Comparison of ENCODE assay signal across 8 cellular contexts in the genomic region with DNA sequence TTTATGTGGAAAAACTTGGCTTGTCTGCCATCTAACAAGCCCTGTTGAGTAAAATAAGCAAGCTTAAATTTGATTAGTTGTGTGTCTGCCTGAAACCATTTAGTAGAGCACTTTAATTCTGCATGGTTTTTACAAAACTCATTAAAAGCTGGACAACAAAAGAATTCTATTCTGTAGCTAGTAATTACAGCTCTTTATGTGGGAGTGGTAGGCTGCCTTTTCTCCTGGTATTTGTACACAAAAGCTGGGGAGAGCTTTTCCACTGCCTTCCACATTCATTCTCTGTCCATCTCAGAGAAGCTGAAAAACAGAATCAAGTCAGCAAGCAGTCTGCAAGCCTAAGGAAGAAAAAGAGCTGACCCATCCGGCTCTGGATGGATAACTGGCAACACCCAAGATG. TPM values are rescaled to one million over a fixed set of nuclear protein-coding genes. Genes with fewer than 3 reads are reported as not detected.
DNase-seq lines count a peak whose midpoint lies in the region; ATAC-seq and TF ChIP-seq lines count a peak whose summit lies in the region.

No MANE protein-coding gene starts in this region.

- H3K27ac ChIP-seq in A673 (ENCODE audit: low read depth, low read length, poor library complexity, severe bottlenecking) (peak overlapping the region; percentile 88), brain microvascular endothelial cell (no peak overlapping the region)

- peak overlapping the region; percentile 53 for H3K27ac Mint-ChIP-seq in mesothelial cell of epicardium

- peaks cover 77% of the 10 kb centered on the region for H3K79me2 ChIP-seq in Loucy (ENCODE audit: insufficient read depth, low read length)

- H3K9me3 ChIP-seq in A673 (ENCODE audit: low read depth, low read length, poor library complexity, severe bottlenecking) (no peaks in the 10 kb centered on the region), Loucy (ENCODE audit: insufficient read depth, low read depth, low read length) (no peaks in the 10 kb centered on the region)

- peak overlapping the region; percentile 87 for H3K4me3 ChIP-seq in A673 (ENCODE audit: low read depth, low read length, poor library complexity, severe bottlenecking)
- peak overlapping the region; percentile 93 for H3K4me3 ChIP-seq in Loucy (ENCODE audit: low read length, poor library complexity, severe bottlenecking)
- H3K4me3 ChIP-seq in brain microvascular endothelial cell (ENCODE audit: low read depth, low read length) = peak overlapping the region; percentile 81

- ATAC-seq in HG03196 (IDR thresholded peaks at IDR 0.05; ENCODE audit: unreplicated experiment) = no peak
- ATAC-seq in GM18858 (IDR thresholded peaks at IDR 0.05; ENCODE audit: unreplicated experiment) = no peak

- no peaks in the 10 kb centered on the region for H3K9me3 Mint-ChIP-seq in mesothelial cell of epicardium

- H3K4me2 ChIP-seq in Loucy (ENCODE audit: low read depth, low read length, poor library complexity, severe bottlenecking) = peak overlapping the region; percentile 83

- H3K4me1 Mint-ChIP-seq in mesothelial cell of epicardium = peaks cover 47% of the 10 kb centered on the region

- DNase-seq in A673 (ENCODE audit: low spot score) (peak; percentile 21), brain microvascular endothelial cell (no peak), mesothelial cell of epicardium (ENCODE audit: low spot score in 2 of 2, unreplicated experiment in 2 of 2) (no peak), A172 (ENCODE audit: low spot score) (no peak), NCI-H187 treated with DMSO at 0.1 percent for 48 hours (lab: John Stamatoyannopoulos, UW) (no peak)

- peak overlapping the region; percentile 89 for H3K9ac ChIP-seq in Loucy (ENCODE audit: low read depth, low read length, poor library complexity, severe bottlenecking)

- H3K36me3 Mint-ChIP-seq in mesothelial cell of epicardium = peaks cover 16% of the 10 kb centered on the region

- no peak overlapping the region for H2AFZ ChIP-seq in Loucy (ENCODE audit: low read length)

- H4K20me1 ChIP-seq in Loucy (ENCODE audit: insufficient read depth, low read length, poor library complexity, severe bottlenecking) = peaks cover 51% of the 10 kb centered on the region

- intact Hi-C loops in A673 (cut with micrococcal nuclease; ENCODE audit: unreplicated experiment) = loop anchor here (5.0 to 10.0 kb wide), 2 partner anchors 75 to 327 kb away; no protein-coding TSS in a partner anchor

- no peaks in the 10 kb centered on the region for H3K27me3 Mint-ChIP-seq in mesothelial cell of epicardium (ENCODE audit: low read depth)

- in situ Hi-C loops in brain microvascular endothelial cell (cut with HindIII; ENCODE audit: low pct_ligation_motif_present, low sequenced_read_pairs) = no loop called here

- TSS peak; percentile 53 for BruUV-seq in A673 (replicated peaks; lab: Mats Ljungman, UMichigan)

- no peaks in the 10 kb centered on the region for H3F3A ChIP-seq in Loucy (ENCODE audit: low read depth)

- POLR2A ChIA-PET in A673 (lab: Charles Lee; ENCODE audit: low non-redundant PET) = interaction anchor here (0.5 to 0.7 kb wide), 2 partner anchors 9 to 79 kb away, joined by 3 to 4 read pairs; no protein-coding TSS in a partner anchor

- H3K27me3 ChIP-seq in A673 (replicated peaks; ENCODE audit: insufficient read depth, low read depth, low read length, poor library complexity) = no peaks in the 10 kb centered on the region
- no peaks in the 10 kb centered on the region for H3K27me3 ChIP-seq in Loucy (ENCODE audit: insufficient read depth, low read length, poor library complexity, severe bottlenecking)
- H3K27me3 ChIP-seq in brain microvascular endothelial cell (replicated peaks) = no peaks in the 10 kb centered on the region

- no peak for TF ChIP-seq CTCF in A673 (conservative IDR thresholded peaks at IDR 0.05; ENCODE audit: low read depth, low read length)
- TF ChIP-seq CTCF in Loucy (conservative IDR thresholded peaks at IDR 0.05; ENCODE audit: low read length) = no peak
- TF ChIP-seq CTCF in brain microvascular endothelial cell (IDR thresholded peaks at IDR 0.05; ENCODE audit: low read depth, low read length, missing control alignments) = no peak
- TF ChIP-seq CTCF in mesothelial cell of epicardium (IDR thresholded peaks at IDR 0.05; ENCODE audit: unreplicated experiment) = no peak

- H3K36me3 ChIP-seq in A673 (ENCODE audit: insufficient read depth, low read length, poor library complexity, severe bottlenecking) (peaks cover 11% of the 10 kb centered on the region), Loucy (ENCODE audit: insufficient read depth, low read length) (peaks cover 9% of the 10 kb centered on the region; the same call in 1 of the 2 replicates), brain microvascular endothelial cell (replicated peaks) (peaks cover 8% of the 10 kb centered on the region)

- peak overlapping the region; percentile 87 for H3K4me3 Mint-ChIP-seq in mesothelial cell of epicardium

- CTCF ChIA-PET in A673 (lab: Charles Lee) = interaction anchor here (0.6 to 0.7 kb wide), 2 partner anchors 92 to 302 kb away, joined by 3 to 5 read pairs; no protein-coding TSS in a partner anchor

- peaks cover 37% of the 10 kb centered on the region for H3K4me1 ChIP-seq in A673 (ENCODE audit: insufficient read depth, low read length, poor library complexity, severe bottlenecking)
- H3K4me1 ChIP-seq in Loucy (ENCODE audit: insufficient read depth, low read length, poor library complexity, severe bottlenecking) = peaks cover 60% of the 10 kb centered on the region

- no peaks in the 10 kb centered on the region for H3K9me2 ChIP-seq in Loucy (replicated peaks; ENCODE audit: low read depth, low read length)

RNA-seq across cellular contexts. Expression of a gene that starts 1.8 kb away (rescaled TPM):
- total RNA-seq in A673 (2021) = 35.1 and 45.6 TPM in 2 replicates
- 29.6 to 32.5 TPM (median 30.5 TPM) in 3 replicates for total RNA-seq in mesothelial cell of epicardium
- 15.9 and 21.7 TPM in 2 replicates for total RNA-seq in A172 (2014; rRNA removed; shearing (Covaris generic))
